19 cellular contexts compared by ENCODE assay signal in genomic region chr2:40725950-40726349, GRCh38.
"Had no signal": no experiment of that assay in that cellular context is flagged by ENCODE, and none has a peak within 500 bp of the region (broad histone marks: within the 10 kb centered on the region; RNA-seq: fewer than 3 reads in every experiment).

No MANE protein-coding gene starts in this region.

- H3K36me3 Mint-ChIP-seq: naive thymus-derived CD4-positive, alpha-beta T cell; type B pancreatic cell had no signal

- H3K4me3 Mint-ChIP-seq: naive thymus-derived CD4-positive, alpha-beta T cell; nephron progenitor cell; type B pancreatic cell had no signal

- H3K4me1 Mint-ChIP-seq: naive thymus-derived CD4-positive, alpha-beta T cell; nephron progenitor cell had no signal

- H3K36me3 ChIP-seq: esophagus muscularis mucosa, gastrocnemius medialis, heart right ventricle, stomach, thyroid gland had no signal

- H3K27ac Mint-ChIP-seq: naive thymus-derived CD4-positive, alpha-beta T cell; nephron progenitor cell; type B pancreatic cell had no signal

- H3K9me3 Mint-ChIP-seq: nephron progenitor cell, type B pancreatic cell had no signal

- H3K27me3 Mint-ChIP-seq: naive thymus-derived CD4-positive, alpha-beta T cell; type B pancreatic cell had no signal

- H3K27ac ChIP-seq: dorsolateral prefrontal cortex, esophagus muscularis mucosa, gastrocnemius medialis, heart right ventricle, parathyroid adenoma, psoas muscle, stomach, thyroid gland had no signal

- DNase-seq: cortex of kidney; dorsolateral prefrontal cortex; effector CD8-positive, alpha-beta T cell; gastrocnemius medialis; heart right ventricle; islet precursor cell; mammary epithelial cell; naive thymus-derived CD4-positive, alpha-beta T cell; nephron progenitor cell; psoas muscle; stimulated activated naive CD4-positive, alpha-beta T cell; stomach; thyroid gland had no signal

- H3K9me3 ChIP-seq: esophagus muscularis mucosa, gastrocnemius medialis, heart right ventricle, psoas muscle, stomach, thyroid gland had no signal

- H2AFZ ChIP-seq: parathyroid adenoma had no signal

- ATAC-seq: gastrocnemius medialis; left lobe of liver; naive thymus-derived CD4-positive, alpha-beta T cell; psoas muscle; sciatic nerve had no signal

- H3K4me3 ChIP-seq: dorsolateral prefrontal cortex, esophagus muscularis mucosa, gastrocnemius medialis, heart right ventricle, psoas muscle, skin epidermis, stomach, thyroid gland had no signal

- H3K27me3 ChIP-seq: dorsolateral prefrontal cortex, esophagus muscularis mucosa, gastrocnemius medialis, heart right ventricle, stomach, thyroid gland had no signal

- H3K79me2 ChIP-seq: parathyroid adenoma had no signal

- H3K4me1 ChIP-seq: gastrocnemius medialis, heart right ventricle, parathyroid adenoma, psoas muscle, stomach, thyroid gland had no signal
